ENCODE assay signal across 1 cellular context in genomic region chr6:75345413-75345812, GRCh38.
TF ChIP-seq lines count a peak whose summit lies in the region.

No MANE protein-coding gene starts in this region.

TF ChIP-seq in K562, 482 proteins besides CTCF, POLR2A, EP300 and RAD21 (continued from another document and continues in another):
- TF ChIP-seq, protein P1, sequence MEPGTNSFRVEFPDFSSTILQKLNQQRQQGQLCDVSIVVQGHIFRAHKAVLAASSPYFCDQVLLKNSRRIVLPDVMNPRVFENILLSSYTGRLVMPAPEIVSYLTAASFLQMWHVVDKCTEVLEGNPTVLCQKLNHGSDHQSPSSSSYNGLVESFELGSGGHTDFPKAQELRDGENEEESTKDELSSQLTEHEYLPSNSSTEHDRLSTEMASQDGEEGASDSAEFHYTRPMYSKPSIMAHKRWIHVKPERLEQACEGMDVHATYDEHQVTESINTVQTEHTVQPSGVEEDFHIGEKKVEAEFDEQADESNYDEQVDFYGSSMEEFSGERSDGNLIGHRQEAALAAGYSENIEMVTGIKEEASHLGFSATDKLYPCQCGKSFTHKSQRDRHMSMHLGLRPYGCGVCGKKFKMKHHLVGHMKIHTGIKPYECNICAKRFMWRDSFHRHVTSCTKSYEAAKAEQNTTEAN (CRISPR knock-in tag; IDR thresholded peaks at IDR 0.05), result no peak
- no peak for TF ChIP-seq ARID4B (CRISPR knock-in tag; IDR thresholded peaks at IDR 0.05)
- no peak for TF ChIP-seq ZNF232 (CRISPR knock-in tag; IDR thresholded peaks at IDR 0.05)
- no peak for TF ChIP-seq ARID2 (IDR thresholded peaks at IDR 0.05)
- peak; percentile 83 for TF ChIP-seq FOSL1 (tag; conservative IDR thresholded peaks at IDR 0.05)
- no peak for TF ChIP-seq ZNF436 (CRISPR knock-in tag; IDR thresholded peaks at IDR 0.05)
- TF ChIP-seq THRB (CRISPR knock-in tag; conservative IDR thresholded peaks at IDR 0.05), result no peak
- no peak for TF ChIP-seq FOXO4 (CRISPR knock-in tag; IDR thresholded peaks at IDR 0.05)
- TF ChIP-seq MTA2 (IDR thresholded peaks at IDR 0.05; ENCODE audit: low read depth), result no peak
- no peak for TF ChIP-seq KDM5B (IDR thresholded peaks at IDR 0.05; ENCODE audit: insufficient replicate concordance, low read depth, low read length)
- no peak for TF ChIP-seq NFXL1 (CRISPR knock-in tag; IDR thresholded peaks at IDR 0.05)
- no peak for TF ChIP-seq NR2C2 (CRISPR knock-in tag; IDR thresholded peaks at IDR 0.05)
- no peak for TF ChIP-seq NR2C2 (tag; IDR thresholded peaks at IDR 0.05)
- 0 out of 2 replicates have a peak, but pooled peaks have one; percentile 39 for TF ChIP-seq RBFOX2 (IDR thresholded peaks at IDR 0.05; ENCODE audit: low read depth, low read length)
- no peak for TF ChIP-seq RFX5 (IDR thresholded peaks at IDR 0.05; ENCODE audit: low read depth, low read length)
- no peak for TF ChIP-seq RBM15 (IDR thresholded peaks at IDR 0.05; ENCODE audit: insufficient read depth, low read length)
- no peak for TF ChIP-seq RB1 (IDR thresholded peaks at IDR 0.05; ENCODE audit: low read depth)
- TF ChIP-seq, protein P2, sequence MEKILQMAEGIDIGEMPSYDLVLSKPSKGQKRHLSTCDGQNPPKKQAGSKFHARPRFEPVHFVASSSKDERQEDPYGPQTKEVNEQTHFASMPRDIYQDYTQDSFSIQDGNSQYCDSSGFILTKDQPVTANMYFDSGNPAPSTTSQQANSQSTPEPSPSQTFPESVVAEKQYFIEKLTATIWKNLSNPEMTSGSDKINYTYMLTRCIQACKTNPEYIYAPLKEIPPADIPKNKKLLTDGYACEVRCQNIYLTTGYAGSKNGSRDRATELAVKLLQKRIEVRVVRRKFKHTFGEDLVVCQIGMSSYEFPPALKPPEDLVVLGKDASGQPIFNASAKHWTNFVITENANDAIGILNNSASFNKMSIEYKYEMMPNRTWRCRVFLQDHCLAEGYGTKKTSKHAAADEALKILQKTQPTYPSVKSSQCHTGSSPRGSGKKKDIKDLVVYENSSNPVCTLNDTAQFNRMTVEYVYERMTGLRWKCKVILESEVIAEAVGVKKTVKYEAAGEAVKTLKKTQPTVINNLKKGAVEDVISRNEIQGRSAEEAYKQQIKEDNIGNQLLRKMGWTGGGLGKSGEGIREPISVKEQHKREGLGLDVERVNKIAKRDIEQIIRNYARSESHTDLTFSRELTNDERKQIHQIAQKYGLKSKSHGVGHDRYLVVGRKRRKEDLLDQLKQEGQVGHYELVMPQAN (IDR thresholded peaks at IDR 0.05; ENCODE audit: borderline replicate concordance), result no peak
- TF ChIP-seq, protein P3, sequence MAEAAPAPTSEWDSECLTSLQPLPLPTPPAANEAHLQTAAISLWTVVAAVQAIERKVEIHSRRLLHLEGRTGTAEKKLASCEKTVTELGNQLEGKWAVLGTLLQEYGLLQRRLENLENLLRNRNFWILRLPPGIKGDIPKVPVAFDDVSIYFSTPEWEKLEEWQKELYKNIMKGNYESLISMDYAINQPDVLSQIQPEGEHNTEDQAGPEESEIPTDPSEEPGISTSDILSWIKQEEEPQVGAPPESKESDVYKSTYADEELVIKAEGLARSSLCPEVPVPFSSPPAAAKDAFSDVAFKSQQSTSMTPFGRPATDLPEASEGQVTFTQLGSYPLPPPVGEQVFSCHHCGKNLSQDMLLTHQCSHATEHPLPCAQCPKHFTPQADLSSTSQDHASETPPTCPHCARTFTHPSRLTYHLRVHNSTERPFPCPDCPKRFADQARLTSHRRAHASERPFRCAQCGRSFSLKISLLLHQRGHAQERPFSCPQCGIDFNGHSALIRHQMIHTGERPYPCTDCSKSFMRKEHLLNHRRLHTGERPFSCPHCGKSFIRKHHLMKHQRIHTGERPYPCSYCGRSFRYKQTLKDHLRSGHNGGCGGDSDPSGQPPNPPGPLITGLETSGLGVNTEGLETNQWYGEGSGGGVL (CRISPR knock-in tag; IDR thresholded peaks at IDR 0.05), result no peak
- TF ChIP-seq ARID3B (CRISPR knock-in tag; IDR thresholded peaks at IDR 0.05; ENCODE audit: borderline replicate concordance), result no peak
- TF ChIP-seq, protein P4, sequence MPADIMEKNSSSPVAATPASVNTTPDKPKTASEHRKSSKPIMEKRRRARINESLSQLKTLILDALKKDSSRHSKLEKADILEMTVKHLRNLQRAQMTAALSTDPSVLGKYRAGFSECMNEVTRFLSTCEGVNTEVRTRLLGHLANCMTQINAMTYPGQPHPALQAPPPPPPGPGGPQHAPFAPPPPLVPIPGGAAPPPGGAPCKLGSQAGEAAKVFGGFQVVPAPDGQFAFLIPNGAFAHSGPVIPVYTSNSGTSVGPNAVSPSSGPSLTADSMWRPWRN (IDR thresholded peaks at IDR 0.05; ENCODE audit: low read depth), result no peak
- peak; percentile 57 for TF ChIP-seq C11orf30 (IDR thresholded peaks at IDR 0.05; ENCODE audit: low read depth)
- no peak for TF ChIP-seq ZFP36 (IDR thresholded peaks at IDR 0.05; ENCODE audit: low read depth, low read length, partially characterized antibody)
- TF ChIP-seq, protein P5, sequence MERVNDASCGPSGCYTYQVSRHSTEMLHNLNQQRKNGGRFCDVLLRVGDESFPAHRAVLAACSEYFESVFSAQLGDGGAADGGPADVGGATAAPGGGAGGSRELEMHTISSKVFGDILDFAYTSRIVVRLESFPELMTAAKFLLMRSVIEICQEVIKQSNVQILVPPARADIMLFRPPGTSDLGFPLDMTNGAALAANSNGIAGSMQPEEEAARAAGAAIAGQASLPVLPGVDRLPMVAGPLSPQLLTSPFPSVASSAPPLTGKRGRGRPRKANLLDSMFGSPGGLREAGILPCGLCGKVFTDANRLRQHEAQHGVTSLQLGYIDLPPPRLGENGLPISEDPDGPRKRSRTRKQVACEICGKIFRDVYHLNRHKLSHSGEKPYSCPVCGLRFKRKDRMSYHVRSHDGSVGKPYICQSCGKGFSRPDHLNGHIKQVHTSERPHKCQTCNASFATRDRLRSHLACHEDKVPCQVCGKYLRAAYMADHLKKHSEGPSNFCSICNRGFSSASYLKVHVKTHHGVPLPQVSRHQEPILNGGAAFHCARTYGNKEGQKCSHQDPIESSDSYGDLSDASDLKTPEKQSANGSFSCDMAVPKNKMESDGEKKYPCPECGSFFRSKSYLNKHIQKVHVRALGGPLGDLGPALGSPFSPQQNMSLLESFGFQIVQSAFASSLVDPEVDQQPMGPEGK (CRISPR knock-in tag; IDR thresholded peaks at IDR 0.05; ENCODE audit: borderline replicate concordance), result no peak
- TF ChIP-seq, protein P6, sequence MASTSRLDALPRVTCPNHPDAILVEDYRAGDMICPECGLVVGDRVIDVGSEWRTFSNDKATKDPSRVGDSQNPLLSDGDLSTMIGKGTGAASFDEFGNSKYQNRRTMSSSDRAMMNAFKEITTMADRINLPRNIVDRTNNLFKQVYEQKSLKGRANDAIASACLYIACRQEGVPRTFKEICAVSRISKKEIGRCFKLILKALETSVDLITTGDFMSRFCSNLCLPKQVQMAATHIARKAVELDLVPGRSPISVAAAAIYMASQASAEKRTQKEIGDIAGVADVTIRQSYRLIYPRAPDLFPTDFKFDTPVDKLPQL (IDR thresholded peaks at IDR 0.05; ENCODE audit: extremely low read depth, insufficient read length), result peak; percentile 52
- TF ChIP-seq, protein P7, sequence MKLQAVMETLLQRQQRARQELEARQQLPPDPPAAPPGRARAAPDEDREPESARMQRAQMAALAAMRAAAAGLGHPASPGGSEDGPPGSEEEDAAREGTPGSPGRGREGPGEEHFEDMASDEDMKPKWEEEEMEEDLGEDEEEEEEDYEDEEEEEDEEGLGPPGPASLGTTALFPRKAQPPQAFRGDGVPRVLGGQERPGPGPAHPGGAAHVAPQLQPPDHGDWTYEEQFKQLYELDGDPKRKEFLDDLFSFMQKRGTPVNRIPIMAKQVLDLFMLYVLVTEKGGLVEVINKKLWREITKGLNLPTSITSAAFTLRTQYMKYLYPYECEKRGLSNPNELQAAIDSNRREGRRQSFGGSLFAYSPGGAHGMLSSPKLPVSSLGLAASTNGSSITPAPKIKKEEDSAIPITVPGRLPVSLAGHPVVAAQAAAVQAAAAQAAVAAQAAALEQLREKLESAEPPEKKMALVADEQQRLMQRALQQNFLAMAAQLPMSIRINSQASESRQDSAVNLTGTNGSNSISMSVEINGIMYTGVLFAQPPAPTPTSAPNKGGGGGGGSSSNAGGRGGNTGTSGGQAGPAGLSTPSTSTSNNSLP (IDR thresholded peaks at IDR 0.05; ENCODE audit: borderline replicate concordance, low read depth, low read length), result peak; percentile 61; the same call in 1 of the 2 replicates
- no peak for TF ChIP-seq SRSF7 (optimal IDR thresholded peaks at IDR 0.05; ENCODE audit: low read depth, low read length)
- peak; percentile 13 to 29; a peak in 1 of 4 replicates for TF ChIP-seq NRF1 (conservative IDR thresholded peaks at IDR 0.05 in 1 of 2, IDR thresholded peaks at IDR 0.05 in 1 of 2)
- peak; percentile 65 for TF ChIP-seq CREM (IDR thresholded peaks at IDR 0.05; ENCODE audit: low read depth)
- no peak for TF ChIP-seq ATF1 (CRISPR knock-in tag; IDR thresholded peaks at IDR 0.05)
- peak; percentile 89 for TF ChIP-seq ATF1 (tag; IDR thresholded peaks at IDR 0.05)
- TF ChIP-seq ELF2 (CRISPR knock-in tag; IDR thresholded peaks at IDR 0.05), result no peak
- no peak for TF ChIP-seq FUS (optimal IDR thresholded peaks at IDR 0.05; ENCODE audit: low read depth, low read length)
- TF ChIP-seq MEF2A (IDR thresholded peaks at IDR 0.05; ENCODE audit: control insufficient read depth, low read depth, low read length), result no peak
- TF ChIP-seq PKNOX1 (IDR thresholded peaks at IDR 0.05), result 0 out of 2 replicates have a peak, but pooled peaks have one; percentile 32
- no peak for TF ChIP-seq SMC3 (conservative IDR thresholded peaks at IDR 0.05; ENCODE audit: insufficient read depth, low read depth, low read length)
- 0 out of 2 replicates have a peak, but pooled peaks have one; percentile 28 for TF ChIP-seq PML (IDR thresholded peaks at IDR 0.05; ENCODE audit: low read length)
- no peak for TF ChIP-seq NR2C1 (IDR thresholded peaks at IDR 0.05)
- TF ChIP-seq NR2C1 (tag; IDR thresholded peaks at IDR 0.05), result no peak
- TF ChIP-seq ZNF143 (CRISPR knock-in tag; IDR thresholded peaks at IDR 0.05), result no peak
- no peak for TF ChIP-seq PHTF2 (CRISPR knock-in tag; IDR thresholded peaks at IDR 0.05)
- TF ChIP-seq ZNF586 (CRISPR knock-in tag; conservative IDR thresholded peaks at IDR 0.05), result no peak
